ENCODE assay signal across 35 cellular contexts in the genomic region with DNA sequence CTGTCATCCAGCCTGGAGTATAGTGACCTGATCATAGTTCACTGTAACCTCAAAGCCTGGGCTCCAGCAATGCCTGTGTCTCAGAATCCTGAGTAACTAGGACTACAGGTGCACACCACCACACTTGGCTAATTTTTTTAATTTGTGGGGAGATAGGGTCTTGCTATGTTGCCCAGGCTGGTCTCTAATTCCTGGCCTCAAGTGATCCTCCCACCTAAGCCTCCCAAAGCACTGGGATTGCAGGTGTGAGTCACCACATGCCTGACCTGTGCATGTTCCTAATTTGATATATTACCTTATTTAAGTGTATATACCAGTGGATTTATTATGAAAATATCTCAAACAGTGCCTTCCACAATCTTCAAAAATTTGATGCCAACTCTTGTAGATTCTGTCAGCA.
"Had no signal": no experiment of that assay in that cellular context is flagged by ENCODE, and none has a peak within 500 bp of the region (broad histone marks: within the 10 kb centered on the region; RNA-seq: fewer than 3 reads in every experiment).

No MANE protein-coding gene starts in this region.

- H3K4me1 ChIP-seq: adrenal gland, body of pancreas, breast epithelium had no signal

- H3K27ac Mint-ChIP-seq: activated B cell treated with CpG ODN at 0.5 μM for 24 hours; activated CD4-positive, alpha-beta memory T cell treated with anti-CD3 and anti-CD28 coated beads for 36 hours; activated CD4-positive, alpha-beta T cell treated with anti-CD3 and anti-CD28 coated beads, Interleukin-2, amount 10 ng/mL, durations not matched to agents 24 days and 14 days; activated CD8-positive, alpha-beta T cell treated with anti-CD3 and anti-CD28 coated beads for 36 hours; activated naive CD4-positive, alpha-beta T cell treated with anti-CD3 and anti-CD28 coated beads for 36 hours; activated naive CD4-positive, alpha-beta T cell treated with anti-CD3 and anti-CD28 coated beads, Interleukin-2, amount 50 U/mL, for 72 hours; activated naive CD8-positive, alpha-beta T cell treated with anti-CD3 and anti-CD28 coated beads for 36 hours; activated T-cell treated with anti-CD3 and anti-CD28 coated beads, Interleukin-2, amount 50 U/mL, for 72 hours; activated T-helper 1 cell treated with anti-CD3 and anti-CD28 coated beads, Interleukin-12 subunit alpha, Interleukin-12 subunit beta, Interleukin-2, Interleukin-4 antibody, amounts not matched to agents 30 ng/mL and 10 ng/mL and 1 ng/mL, durations not matched to agents 14 hours and 24 hours and 36 hours; activated T-helper 17 cell treated with anti-CD3 and anti-CD28 coated beads, Interleukin-2, amount 50 U/mL, for 72 hours; T-helper 1 cell treated with Interleukin-12 subunit alpha and Interleukin-12 subunit beta and Interleukin-4 antibody, amounts not matched to agents 30 μg/mL and 1 μg/mL, for 36 hours; T-helper 2 cell treated with Interferon-gamma antibody and Interleukin-4, amounts not matched to agents 5 μg/mL and 100 μg/mL, for 36 hours had no signal

- H3K36me3 ChIP-seq: adrenal gland, brain microvascular endothelial cell, breast epithelium, WERI-Rb-1 had no signal

- H3K9me3 ChIP-seq: adrenal gland, body of pancreas had no signal

- ATAC-seq: activated CD8-positive, alpha-beta T cell treated with anti-CD3 and anti-CD28 coated beads for 36 hours; activated naive CD4-positive, alpha-beta T cell treated with anti-CD3 and anti-CD28 coated beads, Interleukin-2, amount 50 U/mL, for 72 hours; activated T-cell treated with anti-CD3 and anti-CD28 coated beads, Interleukin-2, amount 50 U/mL, for 4 hours; activated T-cell treated with anti-CD3 and anti-CD28 coated beads, Interleukin-2, amount 50 U/mL, for 72 hours; activated T-helper 17 cell treated with anti-CD3 and anti-CD28 coated beads, Interleukin-2, amount 50 U/mL, for 72 hours; body of pancreas had no signal

- DNase-seq: activated B cell treated with CpG ODN at 0.5 μM for 24 hours; activated CD4-positive, alpha-beta memory T cell treated with anti-CD3 and anti-CD28 coated beads for 36 hours; activated CD4-positive, alpha-beta T cell treated with anti-CD3 and anti-CD28 coated beads for 4 hours; activated CD4-positive, alpha-beta T cell treated with anti-CD3 and anti-CD28 coated beads, Interleukin-2, amount 10 ng/mL, durations not matched to agents 24 days and 14 days; activated CD4-positive, alpha-beta T cell treated with anti-CD3 and anti-CD28 coated beads, Interleukin-2, amount 50 U/mL, for 1 hour; activated CD4-positive, alpha-beta T cell treated with anti-CD3 and anti-CD28 coated beads, Interleukin-2, amount 50 U/mL, for 4 hours; activated CD4-positive, CD25-positive, alpha-beta regulatory T cell treated with anti-CD3 and anti-CD28 coated beads, Interleukin-2, amount 50 U/mL, for 72 hours; activated CD8-positive, alpha-beta memory T cell treated with anti-CD3 and anti-CD28 coated beads, Interleukin-2, amount 50 U/mL, for 4 hours; activated CD8-positive, alpha-beta T cell treated with anti-CD3 and anti-CD28 coated beads for 36 hours; activated effector memory CD4-positive, alpha-beta T cell treated with anti-CD3 and anti-CD28 coated beads, Interleukin-2, amount 50 U/mL, for 16 hours; activated gamma-delta T cell treated with Interleukin-2 at 50 U/mL for 16 hours; activated naive CD4-positive, alpha-beta T cell; activated naive CD4-positive, alpha-beta T cell treated with anti-CD3 and anti-CD28 coated beads for 36 hours; activated naive CD4-positive, alpha-beta T cell treated with anti-CD3 and anti-CD28 coated beads, Interleukin-2, amount 50 U/mL, for 16 hours; activated naive CD8-positive, alpha-beta T cell treated with anti-CD3 and anti-CD28 coated beads for 36 hours; activated T-cell treated with anti-CD3 and anti-CD28 coated beads for 4 hours; activated T-cell treated with anti-CD3 and anti-CD28 coated beads, Interleukin-2, amount 50 U/mL, for 1 hour; activated T-cell treated with anti-CD3 and anti-CD28 coated beads, Interleukin-2, amount 50 U/mL, for 4 hours; activated T-cell treated with anti-CD3 and anti-CD28 coated beads, Interleukin-2, amount 50 U/mL, for 72 hours; adrenal gland; amniotic stem cell; aorta; body of pancreas; brain microvascular endothelial cell; central memory CD4-positive, alpha-beta T cell; T-helper 1 cell; T-helper 2 cell; T-helper 9 cell; WERI-Rb-1 had no signal

- H3K27me3 Mint-ChIP-seq: activated B cell treated with CpG ODN at 0.5 μM for 24 hours; activated CD4-positive, alpha-beta memory T cell treated with anti-CD3 and anti-CD28 coated beads for 36 hours; activated CD4-positive, alpha-beta T cell treated with anti-CD3 and anti-CD28 coated beads, Interleukin-2, amount 10 ng/mL, durations not matched to agents 24 days and 14 days; activated CD8-positive, alpha-beta T cell treated with anti-CD3 and anti-CD28 coated beads for 36 hours; activated naive CD8-positive, alpha-beta T cell treated with anti-CD3 and anti-CD28 coated beads for 36 hours; activated T-helper 17 cell treated with anti-CD3 and anti-CD28 coated beads, Interleukin-2, amount 50 U/mL, for 72 hours had no signal

- H3K27ac ChIP-seq: adrenal gland, body of pancreas, brain microvascular endothelial cell, breast epithelium, WERI-Rb-1 had no signal

- H3K4me1 Mint-ChIP-seq: activated CD4-positive, alpha-beta T cell treated with anti-CD3 and anti-CD28 coated beads, Interleukin-2, amount 10 ng/mL, durations not matched to agents 24 days and 14 days; activated T-helper 17 cell treated with anti-CD3 and anti-CD28 coated beads, Interleukin-2, amount 50 U/mL, for 72 hours had no signal

- H3K4me3 Mint-ChIP-seq: activated B cell treated with CpG ODN at 0.5 μM for 24 hours; activated CD4-positive, alpha-beta memory T cell treated with anti-CD3 and anti-CD28 coated beads for 36 hours; activated CD4-positive, alpha-beta T cell treated with anti-CD3 and anti-CD28 coated beads, Interleukin-2, amount 10 ng/mL, durations not matched to agents 24 days and 14 days; activated CD8-positive, alpha-beta T cell treated with anti-CD3 and anti-CD28 coated beads for 36 hours; activated naive CD4-positive, alpha-beta T cell treated with anti-CD3 and anti-CD28 coated beads for 36 hours; activated naive CD8-positive, alpha-beta T cell treated with anti-CD3 and anti-CD28 coated beads for 36 hours; activated T-cell treated with anti-CD3 and anti-CD28 coated beads, Interleukin-2, amount 50 U/mL, for 4 hours; activated T-cell treated with anti-CD3 and anti-CD28 coated beads, Interleukin-2, amount 50 U/mL, for 72 hours; activated T-helper 1 cell treated with anti-CD3 and anti-CD28 coated beads, Interleukin-12 subunit alpha, Interleukin-12 subunit beta, Interleukin-2, Interleukin-4 antibody, amounts not matched to agents 30 ng/mL and 10 ng/mL and 1 ng/mL, durations not matched to agents 14 hours and 24 hours and 36 hours; activated T-helper 17 cell treated with anti-CD3 and anti-CD28 coated beads, Interleukin-2, amount 50 U/mL, for 72 hours; T-helper 1 cell treated with Interleukin-12 subunit alpha and Interleukin-12 subunit beta and Interleukin-4 antibody, amounts not matched to agents 30 μg/mL and 1 μg/mL, for 36 hours; T-helper 2 cell treated with Interferon-gamma antibody and Interleukin-4, amounts not matched to agents 5 μg/mL and 100 μg/mL, for 36 hours had no signal

- H3K36me3 Mint-ChIP-seq: activated CD4-positive, alpha-beta memory T cell treated with anti-CD3 and anti-CD28 coated beads for 36 hours; activated naive CD4-positive, alpha-beta T cell treated with anti-CD3 and anti-CD28 coated beads, Interleukin-2, amount 50 U/mL, for 72 hours; activated naive CD8-positive, alpha-beta T cell treated with anti-CD3 and anti-CD28 coated beads for 36 hours had no signal

- H3K4me3 ChIP-seq: adrenal gland, body of pancreas, breast epithelium had no signal

- H3K27me3 ChIP-seq: adrenal gland, body of pancreas, brain microvascular endothelial cell, breast epithelium had no signal

- H3K9me3 Mint-ChIP-seq: activated CD4-positive, alpha-beta T cell treated with anti-CD3 and anti-CD28 coated beads, Interleukin-2, amount 10 ng/mL, durations not matched to agents 24 days and 14 days; activated T-helper 1 cell treated with anti-CD3 and anti-CD28 coated beads, Interleukin-12 subunit alpha, Interleukin-12 subunit beta, Interleukin-2, Interleukin-4 antibody, amounts not matched to agents 30 ng/mL and 10 ng/mL and 1 ng/mL, durations not matched to agents 14 hours and 24 hours and 36 hours; T-helper 1 cell treated with Interleukin-12 subunit alpha and Interleukin-12 subunit beta and Interleukin-4 antibody, amounts not matched to agents 30 μg/mL and 1 μg/mL, for 36 hours; T-helper 2 cell treated with Interferon-gamma antibody and Interleukin-4, amounts not matched to agents 5 μg/mL and 100 μg/mL, for 36 hours had no signal
